ENCODE assay signal across 8 cellular contexts in the genomic region with DNA sequence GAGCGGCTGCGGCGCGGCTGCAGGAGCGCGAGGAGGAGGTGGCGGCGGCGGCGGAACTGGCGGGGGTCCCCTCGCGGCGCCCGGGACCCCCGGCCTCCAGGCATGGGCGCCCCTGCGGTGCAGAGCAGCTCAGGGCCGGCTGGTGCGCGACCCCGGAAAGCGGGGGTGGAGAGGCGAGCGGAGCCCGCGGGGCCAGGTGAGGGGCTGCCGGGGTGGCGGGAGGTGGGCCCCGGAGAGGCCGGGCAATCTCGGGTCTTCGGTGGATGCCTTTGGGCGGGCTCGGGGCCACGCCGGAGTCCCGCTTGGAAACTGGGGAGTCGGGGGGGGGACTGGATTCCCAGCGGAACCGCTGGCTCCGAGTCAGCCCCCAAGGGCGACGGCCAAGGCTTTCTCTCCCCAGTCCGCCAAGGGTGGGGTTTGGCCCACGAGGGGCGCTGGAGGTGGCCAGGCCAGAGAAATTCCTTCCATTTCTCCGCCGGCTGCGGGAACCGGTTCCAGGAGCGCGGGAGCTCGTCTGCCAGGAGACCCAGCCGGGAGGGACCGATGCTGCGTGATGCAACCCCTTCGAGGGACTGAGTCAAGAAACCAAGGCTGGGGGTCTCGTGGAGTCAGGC. TPM values are rescaled to one million over a fixed set of nuclear protein-coding genes. Genes with fewer than 3 reads are reported as not detected.
DNase-seq lines count a peak whose midpoint lies in the region; ATAC-seq, FAIRE-seq and TF ChIP-seq lines count a peak whose summit lies in the region.

No MANE protein-coding gene starts in this region.

- no peak for ATAC-seq in DND-41 (ENCODE audit: insufficient read depth, low read depth)
- peak in 1 of 2 donors; percentile 0 for ATAC-seq in lower lobe of right lung
- no peak for ATAC-seq in GM21737 (IDR thresholded peaks at IDR 0.05; ENCODE audit: unreplicated experiment)

- H3K9ac ChIP-seq in DND-41 (ENCODE audit: low read depth, low read length) (no peak overlapping the region), KMS-11 (peak overlapping the region; percentile 83)

- H3K27me3 ChIP-seq in DND-41 (ENCODE audit: insufficient read depth, low read length, poor library complexity) (peaks cover 58% of the 10 kb centered on the region), KMS-11 (ENCODE audit: insufficient read depth, low read depth) (no peaks in the 10 kb centered on the region), lower lobe of right lung (ENCODE audit: low read depth) (no peaks in the 10 kb centered on the region), tibial artery (no peaks in the 10 kb centered on the region)

- FAIRE-seq in HTR-8/SVneo (lab: Jason Lieb, UNC) = no peak

- H3K9me3 ChIP-seq in DND-41 (ENCODE audit: insufficient read depth, low read length, severe bottlenecking) (no peaks in the 10 kb centered on the region), lower lobe of right lung (no peaks in the 10 kb centered on the region), tibial artery (no peaks in the 10 kb centered on the region)

- H3K4me1 ChIP-seq in DND-41 (ENCODE audit: insufficient read depth, low read length) (peaks cover 36% of the 10 kb centered on the region), KMS-11 (ENCODE audit: low read depth, poor library complexity, severe bottlenecking) (peaks cover 31% of the 10 kb centered on the region), lower lobe of right lung (peaks cover 52% of the 10 kb centered on the region), tibial artery (peaks cover 0 to 66% (median 51%) of the 10 kb centered on the region in 4 donors)

- no peak for TF ChIP-seq CTCF in DND-41 (IDR thresholded peaks at IDR 0.05; ENCODE audit: borderline replicate concordance, extremely low read depth, low read length, poor library complexity, severe bottlenecking)
- no peak for TF ChIP-seq CTCF in KMS-11 (conservative IDR thresholded peaks at IDR 0.05; ENCODE audit: low read depth, low read length)
- TF ChIP-seq CTCF in cardiac fibroblast (IDR thresholded peaks at IDR 0.05; ENCODE audit: low read depth, low read length) = peak; percentile 4
- no peak for TF ChIP-seq CTCF in lower lobe of right lung (IDR thresholded peaks at IDR 0.05)
- TF ChIP-seq CTCF in tibial artery (IDR thresholded peaks at IDR 0.05) = no peak

- no peaks in the 10 kb centered on the region for H3K36me3 ChIP-seq in DND-41 (ENCODE audit: insufficient read depth, low read length)
- no peaks in the 10 kb centered on the region for H3K36me3 ChIP-seq in KMS-11 (ENCODE audit: insufficient read depth)
- H3K36me3 ChIP-seq in lower lobe of right lung = no peaks in the 10 kb centered on the region
- H3K36me3 ChIP-seq in tibial artery = no peaks in the 10 kb centered on the region

- H4K20me1 ChIP-seq in DND-41 (ENCODE audit: insufficient read depth, low read length) = peaks cover 54% of the 10 kb centered on the region
- H4K20me1 ChIP-seq in KMS-11 (ENCODE audit: insufficient read depth) = no peaks in the 10 kb centered on the region

- H3K79me2 ChIP-seq in DND-41 (ENCODE audit: insufficient read depth, low read length) (no peaks in the 10 kb centered on the region), KMS-11 (ENCODE audit: insufficient read depth, low read depth) (no peaks in the 10 kb centered on the region)

- H2AFZ ChIP-seq in DND-41 (ENCODE audit: low read depth, low read length) (no peak overlapping the region), KMS-11 (ENCODE audit: low read depth) (peak overlapping the region; percentile 87)

- H3K27ac ChIP-seq in DND-41 (ENCODE audit: low read length) (no peak overlapping the region), KMS-11 (peak overlapping the region; percentile 34; the same call in 1 of the 2 replicates), lower lobe of right lung (peak overlapping the region; percentile 85), tibial artery (peak overlapping the region; percentile 96 to 98)

- H3K4me2 ChIP-seq in DND-41 (ENCODE audit: insufficient read depth, low read length) = peak overlapping the region; percentile 61
- H3K4me2 ChIP-seq in KMS-11 = peak overlapping the region; percentile 78

- DNase-seq in DND-41 (no peak), cardiac fibroblast (ENCODE audit: low read depth in 2 of 2) (peak; percentile 46 to 74), lower lobe of right lung (peak; percentile 66), tibial artery (peak; percentile 79 to 91), HTR-8/SVneo (ENCODE audit: insufficient read length, low spot score) (no peak), NCI-H2196 (lab: John Stamatoyannopoulos, UW; ENCODE audit: unreplicated experiment) (no peak)

- H3K4me3 ChIP-seq in DND-41 (ENCODE audit: low read depth in 1 of 2, low read length in 2 of 2) (peak overlapping the region in 1 of 2 experiments; percentile 36; a peak in 2 of 4 replicates), KMS-11 (IDR thresholded peaks at IDR 0.05; ENCODE audit: insufficient read depth, low read depth, low read length) (no peak overlapping the region), cardiac fibroblast (replicated peaks in 1 of 2; ENCODE audit: low read depth in 2 of 2, low read length in 2 of 2) (peak overlapping the region; percentile 60 to 61), lower lobe of right lung (peak overlapping the region; percentile 65), tibial artery (peak overlapping the region; percentile 90 to 93)

- intact Hi-C loops in lower lobe of right lung (cut with DNase I) (no loop called here), tibial artery (cut with DNase I; ENCODE audit: low total_unique reads) (no loop called here)

RNA-seq across cellular contexts. Expression of a gene that starts 13.9 kb away (rescaled TPM):
- 39.3 TPM for total RNA-seq in lower lobe of right lung

RNA-seq across cellular contexts. Expression of a gene that starts 30.6 kb away (rescaled TPM):
- 85.5 TPM for total RNA-seq in lower lobe of right lung

RNA-seq across cellular contexts. Expression of a gene that starts 32.4 kb away (rescaled TPM):
- total RNA-seq in lower lobe of right lung = 31.8 TPM

RNA-seq across cellular contexts. Expression of a gene that starts 42.1 kb away (rescaled TPM):
- total RNA-seq in lower lobe of right lung = 4.3 TPM

Comparison
In these comparisons a context has a peak if more than half of its experiments do, and no peak if none do; other contexts are left out.
1. DNase-seq: peak in cardiac fibroblast (2 of 2), lower lobe of right lung (single experiment) and tibial artery (2 of 2); none in DND-41 (single experiment), HTR-8/SVneo (single experiment) and NCI-H2196 (single experiment).